Comparison of ENCODE assay signal across 8 cellular contexts in genomic region chr1:67748630-67749029, GRCh38.
DNase-seq lines count a peak whose midpoint lies in the region; ATAC-seq and TF ChIP-seq lines count a peak whose summit lies in the region.

No MANE protein-coding gene starts in this region.

- H3K4me2 ChIP-seq in BLaER1 = peak overlapping the region; percentile 33

- intact Hi-C loops in dendritic cell treated with granulocyte-macrophage colony-stimulating factor and Interleukin-4, amounts not matched to agents 40 ng/mL and 50 ng/mL, for 4 days (cut with micrococcal nuclease) = no loop called here

- H3K27ac ChIP-seq in BLaER1 = no peak overlapping the region

- peaks cover 28% of the 10 kb centered on the region for H3K4me1 ChIP-seq in BLaER1

- peak overlapping the region; percentile 4 for H3K4me3 Mint-ChIP-seq in dendritic cell treated with granulocyte-macrophage colony-stimulating factor and Interleukin-4, amounts not matched to agents 40 ng/mL and 50 ng/mL, for 4 days
- H3K4me3 Mint-ChIP-seq in nephron (peak overlapping the region; percentile 33 to 48 (median 44)), T-helper 17 cell (no peak overlapping the region)

- H3K36me3 ChIP-seq in BLaER1 = no peaks in the 10 kb centered on the region

- no peaks in the 10 kb centered on the region for H3K9me3 Mint-ChIP-seq in dendritic cell treated with granulocyte-macrophage colony-stimulating factor and Interleukin-4, amounts not matched to agents 40 ng/mL and 50 ng/mL, for 4 days
- no peaks in the 10 kb centered on the region for H3K9me3 Mint-ChIP-seq in nephron

- no peaks in the 10 kb centered on the region for H3K27me3 ChIP-seq in BLaER1

- ATAC-seq in GM21515 (IDR thresholded peaks at IDR 0.05; ENCODE audit: unreplicated experiment) (peak; percentile 78), T-helper 17 cell (no peak)

- H3K36me3 Mint-ChIP-seq in dendritic cell treated with granulocyte-macrophage colony-stimulating factor and Interleukin-4, amounts not matched to agents 40 ng/mL and 50 ng/mL, for 4 days (ENCODE audit: low read depth) = no peaks in the 10 kb centered on the region
- H3K36me3 Mint-ChIP-seq in nephron (ENCODE audit: low read depth) (no peaks in the 10 kb centered on the region), T-helper 17 cell (ENCODE audit: low read depth) (no peaks in the 10 kb centered on the region)

- H3K27ac Mint-ChIP-seq in dendritic cell treated with granulocyte-macrophage colony-stimulating factor and Interleukin-4, amounts not matched to agents 40 ng/mL and 50 ng/mL, for 4 days = no peak overlapping the region
- H3K27ac Mint-ChIP-seq in nephron = peak overlapping the region; percentile 87 to 95 (median 95)
- no peak overlapping the region for H3K27ac Mint-ChIP-seq in T-helper 17 cell

- no peak for TF ChIP-seq CTCF in nephron (IDR thresholded peaks at IDR 0.05; ENCODE audit: unreplicated experiment in 3 of 3)

- DNase-seq in HT1080 (ENCODE audit: low read depth) (peak; percentile 73), T-helper 17 cell (no peak), NCI-H146 (lab: John Stamatoyannopoulos, UW) (no peak)
- no peak for DNase-seq in stimulated activated CD8-positive, alpha-beta memory T cell treated with anti-CD3 and anti-CD28 coated beads, Interleukin-4, amount 100 ng/mL, for 48 hours

- H3K9me3 ChIP-seq in BLaER1 = no peaks in the 10 kb centered on the region
- no peaks in the 10 kb centered on the region for H3K9me3 ChIP-seq in T-helper 17 cell (ENCODE audit: control insufficient read depth, low read length, poor library complexity, severe bottlenecking)

- peaks cover 6% of the 10 kb centered on the region for H3K27me3 Mint-ChIP-seq in dendritic cell treated with granulocyte-macrophage colony-stimulating factor and Interleukin-4, amounts not matched to agents 40 ng/mL and 50 ng/mL, for 4 days
- H3K27me3 Mint-ChIP-seq in nephron (ENCODE audit: low read depth) (no peaks in the 10 kb centered on the region), T-helper 17 cell (peaks cover 31% of the 10 kb centered on the region)

- H3K4me3 ChIP-seq in BLaER1 = no peak overlapping the region

- H3K9ac ChIP-seq in BLaER1 = no peak overlapping the region

- peaks cover 23% of the 10 kb centered on the region for H3K4me1 Mint-ChIP-seq in dendritic cell treated with granulocyte-macrophage colony-stimulating factor and Interleukin-4, amounts not matched to agents 40 ng/mL and 50 ng/mL, for 4 days (ENCODE audit: low read depth)
- H3K4me1 Mint-ChIP-seq in nephron (peaks cover 80% of the 10 kb centered on the region), T-helper 17 cell (peaks cover 5% of the 10 kb centered on the region)

- no peaks in the 10 kb centered on the region for H4K20me1 ChIP-seq in BLaER1

Comparison
In these comparisons a context has a peak if more than half of its experiments do, and no peak if none do; other contexts are left out.
1. H3K27ac Mint-ChIP-seq: peak in nephron (3 of 3); none in dendritic cell treated with granulocyte-macrophage colony-stimulating factor and Interleukin-4, amounts not matched to agents 40 ng/mL and 50 ng/mL, for 4 days (single experiment) and T-helper 17 cell (single experiment).